6 cellular contexts compared by ENCODE assay signal in the genomic region with DNA sequence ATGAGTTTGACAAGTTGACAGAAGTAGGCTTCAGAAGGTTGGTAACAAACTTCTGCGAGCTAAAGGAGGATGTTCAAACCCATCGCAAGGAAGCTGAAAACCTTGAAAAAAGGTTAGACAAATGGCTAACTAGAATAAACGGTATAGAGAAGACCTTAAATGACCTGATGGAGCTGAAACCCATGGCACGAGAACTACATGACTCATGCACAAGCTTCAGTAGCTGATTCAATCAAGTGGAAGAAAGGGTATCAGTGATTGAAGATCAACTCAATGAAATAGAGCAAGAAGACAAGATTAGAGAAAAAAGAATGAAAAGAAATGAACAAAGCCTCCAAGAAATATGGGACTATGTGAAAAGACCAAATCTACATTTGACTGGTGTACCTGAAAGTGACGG. TPM values are rescaled to one million over a fixed set of nuclear protein-coding genes. Genes with fewer than 3 reads are reported as not detected.
DNase-seq lines count a peak whose midpoint lies in the region; ATAC-seq and TF ChIP-seq lines count a peak whose summit lies in the region.
"Not testable (repeated sequence)": the region's sequence is repeated elsewhere in the genome, so short reads cannot be mapped to it uniquely, and the experiment has no call there.

No MANE protein-coding gene starts in this region.

- CTCF ChIA-PET in mammary epithelial cell (lab: Charles Lee; ENCODE audit: low non-redundant PET) = not testable (repeated sequence)

- H3K27ac ChIP-seq in RWPE2 (ENCODE audit: poor library complexity, severe bottlenecking) (peak overlapping the region; percentile 82), suprapubic skin (peak overlapping the region; percentile 60)
- H3K27ac ChIP-seq in mammary epithelial cell (ENCODE audit: insufficient read depth, low read depth, low read length) = not testable (repeated sequence)

- H3K9me3 Mint-ChIP-seq in activated T-helper 17 cell treated with anti-CD3 and anti-CD28 coated beads, Interleukin-2, amount 50 U/mL, for 72 hours = peaks cover 17% of the 10 kb centered on the region

- not testable (repeated sequence) for H3K36me3 Mint-ChIP-seq in activated T-helper 17 cell treated with anti-CD3 and anti-CD28 coated beads, Interleukin-2, amount 50 U/mL, for 72 hours (ENCODE audit: low read depth)

- H3K9me3 ChIP-seq in RWPE2 (ENCODE audit: severe bottlenecking); mammary epithelial cell (replicated peaks; ENCODE audit: insufficient read depth, low read length); suprapubic skin: not testable (repeated sequence)

- H3K4me2 ChIP-seq in mammary epithelial cell (ENCODE audit: insufficient read depth, low read depth, low read length) = not testable (repeated sequence)

- in situ Hi-C loops in mammary epithelial cell (cut with MboI; ENCODE audit: low sequenced_read_pairs in 2 of 2) = not testable (repeated sequence)

- H3K79me2 ChIP-seq in mammary epithelial cell (ENCODE audit: insufficient read depth, low read length) = not testable (repeated sequence)

- peak overlapping the region; percentile 29 for H3K4me3 Mint-ChIP-seq in activated T-helper 17 cell treated with anti-CD3 and anti-CD28 coated beads, Interleukin-2, amount 50 U/mL, for 72 hours

- TF ChIP-seq EP300 in suprapubic skin (IDR thresholded peaks at IDR 0.05) = not testable (repeated sequence)

- DNase-seq in EL (peak; percentile 32), mammary epithelial cell (peak; percentile 28), iris pigment epithelial cell (ENCODE audit: low read depth) (peak; percentile 20)
- DNase-seq in RWPE2 (ENCODE audit: low spot score); suprapubic skin (ENCODE audit: low spot score in 2 of 2): not testable (repeated sequence)

- not testable (repeated sequence) for TF ChIP-seq CTCF in RWPE2 (IDR thresholded peaks at IDR 0.05; ENCODE audit: poor library complexity, severe bottlenecking); mammary epithelial cell (conservative IDR thresholded peaks at IDR 0.05 in 1 of 2, IDR thresholded peaks at IDR 0.05 in 1 of 2; ENCODE audit: extremely low read depth in 1 of 2, insufficient read depth in 1 of 2, low read depth in 1 of 2, low read length in 2 of 2); suprapubic skin (IDR thresholded peaks at IDR 0.05)

- not testable (repeated sequence) for H3K36me3 ChIP-seq in RWPE2 (ENCODE audit: low read depth); mammary epithelial cell (ENCODE audit: insufficient read depth, low read length); suprapubic skin

- H3K4me3 ChIP-seq in RWPE2 (ENCODE audit: severe bottlenecking); mammary epithelial cell (replicated peaks in 1 of 3; ENCODE audit: insufficient read depth in 1 of 3, low read depth in 2 of 3, low read length in 3 of 3); suprapubic skin: not testable (repeated sequence)

- WGBS in mammary epithelial cell (ENCODE audit: low coverage, missing lambda C conversion rate) = 75% methylated on average over 5 of the region's 5 CpGs
- 72% methylated on average over 5 of the region's 5 CpGs for WGBS in suprapubic skin

- intact Hi-C loops in mammary epithelial cell (cut with micrococcal nuclease) = not testable (repeated sequence)

- H3K4me1 Mint-ChIP-seq in activated T-helper 17 cell treated with anti-CD3 and anti-CD28 coated beads, Interleukin-2, amount 50 U/mL, for 72 hours = peaks cover 25% of the 10 kb centered on the region

- not testable (repeated sequence) for H3K9ac ChIP-seq in mammary epithelial cell (ENCODE audit: insufficient read depth, low read length)

- not testable (repeated sequence) for H4K20me1 ChIP-seq in mammary epithelial cell (ENCODE audit: insufficient read depth, low read length)

- ATAC-seq in RWPE2 (ENCODE audit: low read depth); activated T-helper 17 cell treated with anti-CD3 and anti-CD28 coated beads, Interleukin-2, amount 50 U/mL, for 72 hours (replicated peaks): not testable (repeated sequence)

- H3K27me3 Mint-ChIP-seq in activated T-helper 17 cell treated with anti-CD3 and anti-CD28 coated beads, Interleukin-2, amount 50 U/mL, for 72 hours = not testable (repeated sequence)

- peak overlapping the region; percentile 52 for H3K27ac Mint-ChIP-seq in activated T-helper 17 cell treated with anti-CD3 and anti-CD28 coated beads, Interleukin-2, amount 50 U/mL, for 72 hours

- not testable (repeated sequence) for H2AFZ ChIP-seq in mammary epithelial cell (ENCODE audit: low read depth, low read length)

- dilution Hi-C loops in mammary epithelial cell (cut with HindIII; ENCODE audit: low sequenced_read_pairs) = loop anchor here (5.0 kb wide), 2 partner anchors 90 to 190 kb away; no protein-coding TSS in a partner anchor

- TF ChIP-seq POLR2A in suprapubic skin (IDR thresholded peaks at IDR 0.05) = not testable (repeated sequence)

- H3K4me1 ChIP-seq in RWPE2 (ENCODE audit: insufficient read depth, poor library complexity, severe bottlenecking) (peaks cover 21% of the 10 kb centered on the region), mammary epithelial cell (ENCODE audit: insufficient read depth, low read length) (peaks cover 22% of the 10 kb centered on the region), suprapubic skin (peaks cover 31% of the 10 kb centered on the region)

- not testable (repeated sequence) for BruUV-seq in mammary epithelial cell (replicated peaks; lab: Mats Ljungman, UMichigan)

- not testable (repeated sequence) for H3K27me3 ChIP-seq in RWPE2 (ENCODE audit: insufficient read depth, poor library complexity, severe bottlenecking); mammary epithelial cell (ENCODE audit: insufficient read depth, low read length); suprapubic skin

RNA-seq across cellular contexts. Expression of a gene that starts 32.6 kb away (rescaled TPM):
- total RNA-seq in activated T-helper 17 cell treated with anti-CD3 and anti-CD28 coated beads, Interleukin-2, amount 50 U/mL, for 72 hours = 100 to 1,000 TPM; 362 to 675 TPM
- total RNA-seq in mammary epithelial cell = 100 to 1,000 TPM; 106 to 145 TPM
- 77.2 TPM for polyA plus RNA-seq in mammary epithelial cell
- polyA minus RNA-seq in mammary epithelial cell = 74.7 TPM
- 100 to 1,000 TPM; 496 to 771 (median 601) TPM for total RNA-seq in suprapubic skin

RNA-seq across cellular contexts. Expression of a gene that starts 34.3 kb away (rescaled TPM):
- total RNA-seq in activated T-helper 17 cell treated with anti-CD3 and anti-CD28 coated beads, Interleukin-2, amount 50 U/mL, for 72 hours = 100 to 1,000 TPM; 102 to 117 TPM
- 10 to 100 TPM; 40.8 to 84.4 TPM for total RNA-seq in mammary epithelial cell
- 32.0 TPM for polyA plus RNA-seq in mammary epithelial cell
- 61.9 TPM for polyA minus RNA-seq in mammary epithelial cell
- total RNA-seq in suprapubic skin = 10 to 100 TPM; 33.9 to 58.9 (median 38.9) TPM

RNA-seq across cellular contexts. Expression of a gene that starts 35.1 kb away (rescaled TPM):
- 10 to 100 TPM; 22.1 to 23.1 TPM for total RNA-seq in activated T-helper 17 cell treated with anti-CD3 and anti-CD28 coated beads, Interleukin-2, amount 50 U/mL, for 72 hours
- total RNA-seq in mammary epithelial cell (10 to 100 TPM in 1 of 2 donors, 1 to 10 TPM in 1; 3.0 to 13.5 TPM), suprapubic skin (10 to 100 TPM in 1 of 4 donors, 1 to 10 TPM in 3; 5.5 to 10.6 (median 9.0) TPM)
- 6.1 TPM for polyA plus RNA-seq in mammary epithelial cell
- 6.5 TPM for polyA minus RNA-seq in mammary epithelial cell

RNA-seq across cellular contexts. Expression of a gene that starts 49.3 kb away (rescaled TPM):
- total RNA-seq in activated T-helper 17 cell treated with anti-CD3 and anti-CD28 coated beads, Interleukin-2, amount 50 U/mL, for 72 hours = 10 to 100 TPM; 65.0 to 98.2 TPM
- 10 to 100 TPM; 31.8 to 59.8 TPM for total RNA-seq in mammary epithelial cell
- polyA plus RNA-seq in mammary epithelial cell = 45.1 TPM
- polyA minus RNA-seq in mammary epithelial cell = 91.1 TPM
- total RNA-seq in suprapubic skin = 10 to 100 TPM; 41.7 to 46.4 (median 45.0) TPM
